In genomic region chr1:29416825-29417557, GRCh38 we compare ENCODE assay signal across 16 cellular contexts.
DNase-seq lines count a peak whose midpoint lies in the region; FAIRE-seq and TF ChIP-seq lines count a peak whose summit lies in the region.
"Had no signal": no experiment of that assay in that cellular context is flagged by ENCODE, and none has a peak within 500 bp of the region (broad histone marks: within the 10 kb centered on the region; RNA-seq: fewer than 3 reads in every experiment).

No MANE protein-coding gene starts in this region.

- H3K4me1 ChIP-seq in H1 (replicated peaks in 1 of 4; ENCODE audit: control insufficient read depth in 3 of 4, insufficient read depth in 4 of 4, low read length in 3 of 4), result peaks cover 0 to 5% (median 0%) of the 10 kb centered on the region in 4 experiments; a peak in 2 of 7 replicates
- H3K4me1 ChIP-seq in right atrium auricular region, result peaks cover 0 to 13% of the 10 kb centered on the region in 2 donors
- no peaks in the 10 kb centered on the region for H3K4me1 ChIP-seq in stomach

- H2BK5ac ChIP-seq in H1 (ENCODE audit: low read depth, low read length), result no peak overlapping the region

- CTCF ChIA-PET in H1 (lab: Charles Lee; ENCODE audit: partially characterized antibody), result interaction anchor here (0.6 to 4.1 kb wide), 37 partner anchors 8 to 827 kb away, joined by 3 to 21 read pairs (median 4); no protein-coding TSS in a partner anchor

- no peak overlapping the region for H3K4me2 ChIP-seq in H1 (ENCODE audit: insufficient read depth in 1 of 2, low read depth in 2 of 2, low read length in 2 of 2)

- H3K9me3 ChIP-seq in MG63 (no peaks in the 10 kb centered on the region; the same call in 1 of the 2 replicates), H1 (ENCODE audit: insufficient read depth in 2 of 2, low read depth in 1 of 2, low read length in 1 of 2) (no peaks in the 10 kb centered on the region), right atrium auricular region (peaks cover 0 to 14% of the 10 kb centered on the region in 2 donors), stomach (peaks cover 0 to 9% (median 9%) of the 10 kb centered on the region in 4 donors)

- no peak overlapping the region for H2BK20ac ChIP-seq in H1 (ENCODE audit: low read length)

- H3K79me2 ChIP-seq in H1 (ENCODE audit: control insufficient read depth in 1 of 2, insufficient read depth in 2 of 2, low read length in 2 of 2), result no peaks in the 10 kb centered on the region

- POLR2A ChIA-PET in H1 (lab: Charles Lee; ENCODE audit: partially characterized antibody), result interaction anchor here (1.0 to 1.1 kb wide), 2 partner anchors 20 to 191 kb away, joined by 3 read pairs; no protein-coding TSS in a partner anchor

- no peak overlapping the region for H3K4ac ChIP-seq in H1 (replicated peaks; ENCODE audit: insufficient read length, low read depth, low read length)

- TF ChIP-seq POLR2A in H1 (IDR thresholded peaks at IDR 0.05; ENCODE audit: control extremely low read depth in 1 of 2, low read depth in 2 of 2, low read length in 2 of 2) (no peak), stomach (IDR thresholded peaks at IDR 0.05) (no peak)

- H4K91ac ChIP-seq in H1 (replicated peaks; ENCODE audit: insufficient read length, low read length), result no peak overlapping the region

- no peak overlapping the region for H4K5ac ChIP-seq in H1 (ENCODE audit: insufficient read length, low read depth, low read length)

- TF ChIP-seq RAD21 in H1 (IDR thresholded peaks at IDR 0.05 in 1 of 2, conservative IDR thresholded peaks at IDR 0.05 in 1 of 2; ENCODE audit: low read depth in 2 of 2, low read length in 2 of 2), result no peak

- no peaks in the 10 kb centered on the region for H4K20me1 ChIP-seq in H1 (replicated peaks in 1 of 2; ENCODE audit: control insufficient read depth in 1 of 2, insufficient read depth in 2 of 2, low read length in 2 of 2)

- FAIRE-seq in H1 (lab: Jason Lieb, UNC), result no peak
- FAIRE-seq: HepG2, RCC 7860 had no signal

- H3K14ac ChIP-seq in H1 (ENCODE audit: insufficient read length), result no peak overlapping the region

- no peaks in the 10 kb centered on the region for H3K79me1 ChIP-seq in H1 (ENCODE audit: low read depth, low read length)

- DNase-seq in MG63, result peak; percentile 53
- DNase-seq in H1 (ENCODE audit: low read depth in 1 of 2, low spot score in 2 of 2), result peak in 1 of 2 experiments; percentile 35
- DNase-seq in right atrium auricular region (ENCODE audit: low spot score), result peak; percentile 65
- DNase-seq in stomach, result no peak
- no peak for DNase-seq in stimulated activated CD4-positive, alpha-beta T cell treated with anti-CD3 and anti-CD28 coated beads, Interleukin-4, amount 100 ng/mL, for 4 hours
- DNase-seq in DMS153 (lab: John Stamatoyannopoulos, UW), result no peak
- no peak for DNase-seq in substantia nigra (lab: John Stamatoyannopoulos, UW)
- no peak for DNase-seq in stimulated activated CD4-positive, alpha-beta T cell treated with anti-CD3 and anti-CD28 coated beads, Interleukin-2, amount 100 ng/mL, for 24 hours
- DNase-seq: activated CD4-positive, alpha-beta T cell treated with anti-CD3 and anti-CD28 coated beads for 48 hours; activated T-cell treated with anti-CD3 and anti-CD28 coated beads, Interleukin-2, amount 50 U/mL, for 24 hours; DMS 273 treated with DMSO at 0.1 percent for 48 hours; immature natural killer cell; NCI-H774; stimulated activated CD4-positive, alpha-beta T cell treated with anti-CD3 and anti-CD28 coated beads, Interleukin-2, amount 100 ng/mL, for 48 hours had no signal

- H3K27ac ChIP-seq in H1 (ENCODE audit: low read depth, low read length), result no peak overlapping the region
- H3K27ac ChIP-seq in right atrium auricular region, result peak overlapping the region; percentile 23 to 55
- H3K27ac ChIP-seq in stomach, result peak overlapping the region in 4 of 5 donors; percentile 42 to 72 (median 62)
- no peak overlapping the region for H3K27ac ChIP-seq in substantia nigra (ENCODE audit: low read depth, low read length, poor library complexity, severe bottlenecking)

- WGBS in H1 (ENCODE audit: extremely low coverage in 1 of 2, insufficient coverage in 1 of 2, insufficient read length in 1 of 2, insufficient replicate concordance in 2 of 2, low coverage in 1 of 2, low lambda C conversion rate in 2 of 2, missing lambda C conversion rate in 1 of 2), 2 experiments, result 91% methylated on average over 14 of the region's 14 CpGs; no CpG with 5 or more reads in 1 of the 2 experiments
- 69 to 83% (median 73%) methylated on average over 11 to 14 of the region's 14 CpGs for WGBS in stomach, 5 donors

- H3K36me3 ChIP-seq in MG63 (no peaks in the 10 kb centered on the region), H1 (ENCODE audit: control insufficient read depth in 2 of 4, insufficient read depth in 4 of 4, low read length in 3 of 4) (no peaks in the 10 kb centered on the region), right atrium auricular region (no peaks in the 10 kb centered on the region), stomach (no peaks in the 10 kb centered on the region)

- no peak for TF ChIP-seq CTCF in H1 (IDR thresholded peaks at IDR 0.05; ENCODE audit: control extremely low read depth in 1 of 3, insufficient read depth in 1 of 3, low read depth in 1 of 3, low read length in 3 of 3)
- no peak for TF ChIP-seq CTCF in right atrium auricular region (IDR thresholded peaks at IDR 0.05)
- TF ChIP-seq CTCF in stomach (IDR thresholded peaks at IDR 0.05), result no peak

- intact Hi-C loops in stomach (cut with DNase I; ENCODE audit: low total_unique reads), result no loop called here

- no peak overlapping the region for H3K18ac ChIP-seq in H1 (ENCODE audit: extremely low read depth, low read length)

- no peak overlapping the region for H2AK5ac ChIP-seq in H1 (ENCODE audit: low read depth, low read length)

- H2AFZ ChIP-seq in H1 (ENCODE audit: low read length), result 0 out of 2 replicates have a peak overlapping the region, but pooled peaks have one; percentile 14

- no peak overlapping the region for H2BK12ac ChIP-seq in H1 (ENCODE audit: low read depth, low read length)

- no peak for TF ChIP-seq EP300 in H1 (IDR thresholded peaks at IDR 0.05; ENCODE audit: borderline replicate concordance in 1 of 2, low read depth in 2 of 2, low read length in 2 of 2)
- TF ChIP-seq EP300 in stomach (IDR thresholded peaks at IDR 0.05), result no peak

- H3K27me3 ChIP-seq in MG63 (no peaks in the 10 kb centered on the region), H1 (replicated peaks in 1 of 4; ENCODE audit: control insufficient read depth in 3 of 4, extremely low read depth in 1 of 4, insufficient read depth in 3 of 4, low read length in 3 of 4) (no peaks in the 10 kb centered on the region), right atrium auricular region (no peaks in the 10 kb centered on the region), stomach (peaks cover 0 to 47% (median 7%) of the 10 kb centered on the region in 3 donors)

- peak overlapping the region; percentile 64; the same call in 1 of the 2 replicates for H4K8ac ChIP-seq in H1 (ENCODE audit: extremely low read depth, insufficient read depth, low read length)

- H3K9ac ChIP-seq in H1 (replicated peaks in 1 of 4; ENCODE audit: extremely low read depth in 1 of 4, low read depth in 3 of 4, low read length in 3 of 4), result no peak overlapping the region

- H3K23me2 ChIP-seq in H1 (ENCODE audit: low read depth, low read length), result no peaks in the 10 kb centered on the region

- H3K23ac ChIP-seq in H1 (ENCODE audit: insufficient read length), result no peak overlapping the region

- H2BK120ac ChIP-seq in H1 (replicated peaks; ENCODE audit: low read depth, low read length), result no peak overlapping the region

- H3K4me3 ChIP-seq in MG63 (no peak overlapping the region), H1 (ENCODE audit: extremely low read depth in 1 of 4, insufficient read depth in 2 of 4, low read depth in 3 of 4, low read length in 4 of 4) (no peak overlapping the region), right atrium auricular region (no peak overlapping the region), stomach (no peak overlapping the region)

- H2BK15ac ChIP-seq in H1 (ENCODE audit: low read length), result no peak overlapping the region

- H3K56ac ChIP-seq in H1 (replicated peaks; ENCODE audit: insufficient read length, low read depth, low read length), result no peak overlapping the region

TF ChIP-seq in H1, 55 proteins besides CTCF, POLR2A, EP300 and RAD21:
- TF ChIP-seq ZNF274 (IDR thresholded peaks at IDR 0.05; ENCODE audit: borderline replicate concordance, extremely low read depth, low read length), result no peak

Comparison
In these comparisons a context has a peak if more than half of its experiments do, and no peak if none do; other contexts are left out.
1. DNase-seq: peak in MG63 (single experiment) and right atrium auricular region (single experiment); none in stomach (single experiment), stimulated activated CD4-positive, alpha-beta T cell treated with anti-CD3 and anti-CD28 coated beads, Interleukin-4, amount 100 ng/mL, for 4 hours (0 of 2), DMS153 (single experiment), substantia nigra (0 of 49) and stimulated activated CD4-positive, alpha-beta T cell treated with anti-CD3 and anti-CD28 coated beads, Interleukin-2, amount 100 ng/mL, for 24 hours (0 of 2).
2. H3K27ac ChIP-seq: peak in right atrium auricular region (2 of 2) and stomach (4 of 5); none in H1 (single experiment) and substantia nigra (single experiment).